ENCODE assay signal across 8 cellular contexts in the genomic region with DNA sequence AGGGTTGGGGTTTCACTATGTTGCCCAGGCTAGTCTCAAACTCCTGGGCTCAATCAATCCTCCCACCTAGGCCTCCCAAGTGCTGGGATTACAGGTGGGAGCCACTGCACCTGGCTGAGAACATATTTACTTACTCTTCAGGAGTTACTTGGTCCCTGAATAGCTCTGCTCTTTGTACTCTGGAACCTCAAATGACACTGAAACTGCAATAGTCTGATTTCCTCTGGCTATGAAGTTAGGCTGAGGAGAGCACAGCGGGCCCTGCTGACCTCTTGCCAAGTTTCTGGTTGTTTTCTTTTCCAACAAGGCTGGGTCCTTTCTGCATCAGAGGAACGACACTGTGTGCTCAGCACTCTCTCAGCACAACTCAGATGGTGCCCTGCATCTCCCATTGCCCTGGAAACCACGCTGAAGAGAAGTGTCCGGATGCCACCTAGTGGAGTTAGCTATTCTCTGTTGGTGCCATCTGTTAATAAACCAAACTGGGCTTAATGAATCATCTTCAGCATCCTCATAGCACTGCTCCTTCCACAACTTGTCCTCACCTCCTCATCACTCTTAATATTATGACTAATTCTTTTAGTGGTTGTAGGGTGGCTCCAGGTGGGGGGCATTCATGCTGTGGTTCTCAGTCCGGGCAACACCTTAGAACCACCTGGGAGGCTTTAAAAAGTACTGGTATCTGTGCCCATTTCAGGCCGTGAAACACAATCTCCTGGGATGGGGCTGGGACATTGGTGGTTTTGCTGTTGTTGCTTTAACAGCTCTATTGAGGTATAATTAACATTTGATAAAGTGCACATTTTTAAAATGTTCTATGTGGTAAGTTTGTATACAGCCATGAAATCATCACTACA. TPM values are rescaled to one million over a fixed set of nuclear protein-coding genes. Genes with fewer than 3 reads are reported as not detected.
DNase-seq lines count a peak whose midpoint lies in the region; ATAC-seq and TF ChIP-seq lines count a peak whose summit lies in the region.

No MANE protein-coding gene starts in this region.

- H3K4me1 ChIP-seq in CD8-positive, alpha-beta memory T cell (ENCODE audit: insufficient read depth, low read length): no peaks in the 10 kb centered on the region

- POLR2A ChIA-PET in CD8-positive, alpha-beta memory T cell (lab: Charles Lee): no interaction called here
- POLR2A ChIA-PET in activated CD4-positive, alpha-beta T cell treated with anti-CD3 and anti-CD28 coated beads for 36 hours (lab: Charles Lee): no interaction called here

- CTCF ChIA-PET in CD8-positive, alpha-beta memory T cell (lab: Charles Lee): interaction anchor here (1.6 to 2.1 kb wide), 3 partner anchors 8 to 159 kb away, joined by 3 to 7 read pairs (median 6); a partner anchor contains a TSS
- CTCF ChIA-PET in activated CD4-positive, alpha-beta T cell treated with anti-CD3 and anti-CD28 coated beads for 36 hours (lab: Charles Lee): interaction anchor here (0.5 to 1.3 kb wide), 16 partner anchors 9 to 707 kb away, joined by 3 to 7 read pairs (median 3); a partner anchor contains a TSS

- no peaks in the 10 kb centered on the region for H3K27me3 Mint-ChIP-seq in CD8-positive, alpha-beta memory T cell
- no peaks in the 10 kb centered on the region for H3K27me3 Mint-ChIP-seq in activated CD4-positive, alpha-beta T cell treated with anti-CD3 and anti-CD28 coated beads for 36 hours

- peak; percentile 31 to 86 (median 74) for TF ChIP-seq CTCF in dorsolateral prefrontal cortex (IDR thresholded peaks at IDR 0.05 in 54 of 56, conservative IDR thresholded peaks at IDR 0.05 in 2 of 56; ENCODE audit: low read depth in 1 of 56, partially characterized antibody in 56 of 56)

- no peak overlapping the region for H3K4me3 ChIP-seq in CD8-positive, alpha-beta memory T cell (ENCODE audit: low read length)
- no peak overlapping the region for H3K4me3 ChIP-seq in dorsolateral prefrontal cortex

- no peak overlapping the region for H3K27ac ChIP-seq in CD8-positive, alpha-beta memory T cell (ENCODE audit: low read depth, low read length)
- peak overlapping the region in 22 of 59 donors; percentile 1 to 64 (median 37) for H3K27ac ChIP-seq in dorsolateral prefrontal cortex

- peak overlapping the region in 2 of 8 donors; percentile 47 to 74 for H3K27ac Mint-ChIP-seq in CD8-positive, alpha-beta memory T cell
- no peak overlapping the region for H3K27ac Mint-ChIP-seq in activated CD4-positive, alpha-beta T cell treated with anti-CD3 and anti-CD28 coated beads for 36 hours

- ATAC-seq in HG03342 (IDR thresholded peaks at IDR 0.05; ENCODE audit: unreplicated experiment): peak; percentile 74
- peak; percentile 98 for ATAC-seq in activated CD4-positive, alpha-beta T cell treated with anti-CD3 and anti-CD28 coated beads for 36 hours

- H3K9me3 ChIP-seq in CD8-positive, alpha-beta memory T cell (ENCODE audit: low read length): no peaks in the 10 kb centered on the region

- peaks cover 0 to 5% (median 0%) of the 10 kb centered on the region in 5 donors for H3K9me3 Mint-ChIP-seq in CD8-positive, alpha-beta memory T cell
- H3K9me3 Mint-ChIP-seq in activated CD4-positive, alpha-beta T cell treated with anti-CD3 and anti-CD28 coated beads for 36 hours (ENCODE audit: low read depth): peaks cover 4% of the 10 kb centered on the region

- H3K4me3 Mint-ChIP-seq in CD8-positive, alpha-beta memory T cell: no peak overlapping the region
- no peak overlapping the region for H3K4me3 Mint-ChIP-seq in activated CD4-positive, alpha-beta T cell treated with anti-CD3 and anti-CD28 coated beads for 36 hours

- DNase-seq in CD8-positive, alpha-beta memory T cell: peak; percentile 11 to 63 (median 27)
- peak; percentile 47 for DNase-seq in GM19240 (ENCODE audit: insufficient read length, low spot score)
- peak; percentile 83 for DNase-seq in NCI-H2227 (lab: John Stamatoyannopoulos, UW; ENCODE audit: unreplicated experiment)
- peak; percentile 77 for DNase-seq in activated CD4-positive, alpha-beta T cell treated with anti-CD3 and anti-CD28 coated beads for 36 hours
- peak; percentile 29 to 87 (median 78) for DNase-seq in dorsolateral prefrontal cortex
- DNase-seq in lung microvascular endothelial cell (ENCODE audit: low read depth in 2 of 2): peak; percentile 80 to 89
- DNase-seq in stimulated activated CD8-positive, alpha-beta memory T cell treated with anti-CD3 and anti-CD28 coated beads, Interleukin-4, amount 100 ng/mL, for 24 hours (ENCODE audit: low read depth): peak; percentile 19

- H3K36me3 Mint-ChIP-seq in CD8-positive, alpha-beta memory T cell: peaks cover 0 to 6% (median 0%) of the 10 kb centered on the region in 3 donors
- no peaks in the 10 kb centered on the region for H3K36me3 Mint-ChIP-seq in activated CD4-positive, alpha-beta T cell treated with anti-CD3 and anti-CD28 coated beads for 36 hours (ENCODE audit: low read depth)

- peaks cover 3 to 10% (median 7%) of the 10 kb centered on the region in 3 donors for H3K4me1 Mint-ChIP-seq in CD8-positive, alpha-beta memory T cell
- peaks cover 8% of the 10 kb centered on the region for H3K4me1 Mint-ChIP-seq in activated CD4-positive, alpha-beta T cell treated with anti-CD3 and anti-CD28 coated beads for 36 hours

- intact Hi-C loops in activated CD4-positive, alpha-beta T cell treated with anti-CD3 and anti-CD28 coated beads for 36 hours (cut with DNase I, micrococcal nuclease): loop anchor here (1.0 to 10.0 kb wide), 6 partner anchors 77 to 706 kb away; no protein-coding TSS in a partner anchor
- intact Hi-C loops in dorsolateral prefrontal cortex (cut with DNase I): loop anchor here in 1 of 2 donors (5.0 to 10.0 kb wide), 3 partner anchors 57 to 615 kb away; a partner anchor contains a TSS

- H3K27me3 ChIP-seq in CD8-positive, alpha-beta memory T cell (ENCODE audit: insufficient read depth, low read length, poor library complexity, severe bottlenecking): no peaks in the 10 kb centered on the region
- no peaks in the 10 kb centered on the region for H3K27me3 ChIP-seq in dorsolateral prefrontal cortex

- H3K36me3 ChIP-seq in CD8-positive, alpha-beta memory T cell (ENCODE audit: insufficient read depth, low read length): no peaks in the 10 kb centered on the region

RNA-seq across cellular contexts. Expression of a gene that starts 8.2 kb away (rescaled TPM):
- total RNA-seq in CD8-positive, alpha-beta memory T cell: not detected
- not detected for polyA plus RNA-seq in CD8-positive, alpha-beta memory T cell
- not detected for total RNA-seq in activated CD4-positive, alpha-beta T cell treated with anti-CD3 and anti-CD28 coated beads for 36 hours
- total RNA-seq in dorsolateral prefrontal cortex (1 to 10 TPM in 112 of 120 experiments, under 1 TPM in 7, not detected in 1; 0.68 to 6.1 (median 2.3) TPM), lung microvascular endothelial cell (not detected in 2 replicates)

RNA-seq across cellular contexts. Expression of a gene that starts 57.4 kb away (rescaled TPM):
- total RNA-seq in CD8-positive, alpha-beta memory T cell: 10 to 100 TPM; 28.4 to 29.6 TPM
- 15.1 TPM for polyA plus RNA-seq in CD8-positive, alpha-beta memory T cell
- 10 to 100 TPM; 21.2 to 26.2 TPM for total RNA-seq in activated CD4-positive, alpha-beta T cell treated with anti-CD3 and anti-CD28 coated beads for 36 hours
- total RNA-seq in dorsolateral prefrontal cortex (10 to 100 TPM; 14.1 to 34.8 (median 22.7) TPM), lung microvascular endothelial cell (9.2 and 9.3 TPM in 2 replicates)

Comparison
In these comparisons a context has a peak if more than half of its experiments do, and no peak if none do; other contexts are left out.
1. DNase-seq: peak in every context shown above with its lines; median percentile 84 in lung microvascular endothelial cell; 83 in NCI-H2227; 78 in dorsolateral prefrontal cortex; 77 in activated CD4-positive, alpha-beta T cell treated with anti-CD3 and anti-CD28 coated beads for 36 hours; 47 in GM19240; 27 in CD8-positive, alpha-beta memory T cell; 19 in stimulated activated CD8-positive, alpha-beta memory T cell treated with anti-CD3 and anti-CD28 coated beads, Interleukin-4, amount 100 ng/mL, for 24 hours.